ENCODE assay signal across 9 cellular contexts in genomic region chr1:43227138-43227836, GRCh38. TPM values are rescaled to one million over a fixed set of nuclear protein-coding genes. Genes with fewer than 3 reads are reported as not detected.
DNase-seq lines count a peak whose midpoint lies in the region; ATAC-seq, FAIRE-seq and TF ChIP-seq lines count a peak whose summit lies in the region.
"Had no signal": no experiment of that assay in that cellular context is flagged by ENCODE, and none has a peak within 500 bp of the region (broad histone marks: within the 10 kb centered on the region; RNA-seq: fewer than 3 reads in every experiment).

No MANE protein-coding gene starts in this region.

- H3K4me3 ChIP-seq in astrocyte (ENCODE audit: insufficient read depth, low read depth, low read length): no peak overlapping the region
- no peak overlapping the region for H3K4me3 ChIP-seq in small intestine (ENCODE audit: low read depth in 1 of 2, low read length in 2 of 2)

- no peak overlapping the region for H3K27ac Mint-ChIP-seq in astrocyte (ENCODE audit: unreplicated experiment)

- H3K27me3 Mint-ChIP-seq in astrocyte (ENCODE audit: low read depth, unreplicated experiment): peaks cover 13% of the 10 kb centered on the region

- no peak overlapping the region for H3K4me2 ChIP-seq in astrocyte (ENCODE audit: low read length)

- H2AFZ ChIP-seq in astrocyte (ENCODE audit: low read depth, low read length): no peak overlapping the region

- no peak overlapping the region for H3K9ac ChIP-seq in astrocyte (ENCODE audit: low read length)

- no peak overlapping the region for H3K4me3 Mint-ChIP-seq in astrocyte (ENCODE audit: unreplicated experiment)

- H3K36me3 Mint-ChIP-seq in astrocyte (ENCODE audit: low read depth, unreplicated experiment): no peaks in the 10 kb centered on the region

- no peaks in the 10 kb centered on the region for H3K9me3 Mint-ChIP-seq in astrocyte (ENCODE audit: unreplicated experiment)

- peak; percentile 90 for TF ChIP-seq CTCF in 22Rv1 (IDR thresholded peaks at IDR 0.05)
- peak; percentile 97 for TF ChIP-seq CTCF in astrocyte (IDR thresholded peaks at IDR 0.05; ENCODE audit: insufficient read depth, low read depth, low read length)

- H3K4me1 Mint-ChIP-seq in astrocyte (ENCODE audit: low read depth, unreplicated experiment): peaks cover 9% of the 10 kb centered on the region

- no peaks in the 10 kb centered on the region for H3K79me2 ChIP-seq in astrocyte (ENCODE audit: insufficient read depth, low read length)

- no peaks in the 10 kb centered on the region for H4K20me1 ChIP-seq in astrocyte (ENCODE audit: insufficient read depth, low read length)

- H3K27me3 ChIP-seq in astrocyte (ENCODE audit: insufficient read depth, low read length) (no peaks in the 10 kb centered on the region), small intestine (ENCODE audit: control insufficient read depth in 2 of 2, insufficient read depth in 2 of 2, low read length in 2 of 2) (no peaks in the 10 kb centered on the region)

- FAIRE-seq in GM18507 (lab: Jason Lieb, UNC) (peak; percentile 96), astrocyte (lab: Jason Lieb, UNC) (no peak), small intestine (lab: Jason Lieb, UNC) (no peak)

- no peaks in the 10 kb centered on the region for H3K9me3 ChIP-seq in astrocyte (ENCODE audit: insufficient read depth, low read depth, low read length)
- no peaks in the 10 kb centered on the region for H3K9me3 ChIP-seq in small intestine (ENCODE audit: control insufficient read depth, low read depth)

- 18 to 26% (median 19%) methylated on average over 12 of the region's 12 CpGs for WGBS in small intestine, 3 donors

- DNase-seq in GM18507 (ENCODE audit: extremely low spot score, insufficient read length, low read depth): peak; percentile 54
- peak; percentile 75 for DNase-seq in NCI-H1694 treated with DMSO at 0.1 percent for 48 hours (lab: John Stamatoyannopoulos, UW)
- peak; percentile 62 for DNase-seq in T1000 (lab: John Stamatoyannopoulos, UW)
- DNase-seq in astrocyte (ENCODE audit: low read depth): peak; percentile 28
- peak; percentile 60 to 74 for DNase-seq in hippocampal formation (lab: John Stamatoyannopoulos, UW)
- peak; percentile 68 for DNase-seq in small intestine

- H3K4me1 ChIP-seq in astrocyte (ENCODE audit: insufficient read depth, low read length) (peaks cover 7% of the 10 kb centered on the region), small intestine (ENCODE audit: control insufficient read depth in 2 of 2, insufficient read depth in 1 of 2, low read depth in 1 of 2, low read length in 1 of 2) (no peaks in the 10 kb centered on the region)

- ATAC-seq in HG02852 (IDR thresholded peaks at IDR 0.05; ENCODE audit: unreplicated experiment): no peak

- H3K27ac ChIP-seq in 22Rv1 (no peak overlapping the region), astrocyte (ENCODE audit: low read depth, low read length) (no peak overlapping the region), small intestine (ENCODE audit: low read depth in 1 of 2, low read length in 1 of 2) (no peak overlapping the region)

- H3K36me3 ChIP-seq in astrocyte (ENCODE audit: insufficient read depth, low read length) (no peaks in the 10 kb centered on the region), small intestine (ENCODE audit: control insufficient read depth in 2 of 2, insufficient read depth in 2 of 2, low read length in 2 of 2) (no peaks in the 10 kb centered on the region)

RNA-seq across cellular contexts. Expression of gene TMEM125, which starts 42.5 kb away (rescaled TPM):
- total RNA-seq in astrocyte: 0.36 and 0.64 TPM in 2 replicates
- polyA plus RNA-seq in small intestine: 10 to 100 TPM; 38.3 to 94.3 (median 81.0) TPM
- total RNA-seq: subcutaneous adipose tissue had no signal

RNA-seq across cellular contexts. Expression of gene CFAP57, which starts 55.2 kb away (rescaled TPM):
- total RNA-seq in astrocyte: 0.18 and 0.29 TPM in 2 replicates
- under 1 TPM in 1 of 3 donors, not detected in 2; 0.03 TPM for polyA plus RNA-seq in small intestine

RNA-seq across cellular contexts. Expression of gene EBNA1BP2, which starts 55.2 kb away (rescaled TPM):
- 70.1 and 81.6 TPM in 2 replicates for total RNA-seq in astrocyte
- 10 to 100 TPM; 31.3 to 78.6 (median 39.7) TPM for polyA plus RNA-seq in small intestine

RNA-seq across cellular contexts. Expression of gene C1orf210, which starts 58.1 kb away (rescaled TPM):
- total RNA-seq in astrocyte: 0.50 and 0.84 TPM in 2 replicates
- 10 to 100 TPM; 24.7 to 67.8 (median 44.0) TPM for polyA plus RNA-seq in small intestine
